ENCODE assay signal across 8 cellular contexts in genomic region chr5:176199803-176200399, GRCh38. TPM values are rescaled to one million over a fixed set of nuclear protein-coding genes. Genes with fewer than 3 reads are reported as not detected.
DNase-seq lines count a peak whose midpoint lies in the region; ATAC-seq and TF ChIP-seq lines count a peak whose summit lies in the region.
"Not testable (repeated sequence)": the region's sequence is repeated elsewhere in the genome, so short reads cannot be mapped to it uniquely, and the experiment has no call there.

No MANE protein-coding gene starts in this region.

- not testable (repeated sequence) for H3K36me3 ChIP-seq in GM23338 (ENCODE audit: insufficient read depth); endodermal cell (ENCODE audit: control insufficient read depth, insufficient read depth, low read length); neural cell (ENCODE audit: insufficient read depth, low read length)

- H4K20me1 ChIP-seq in GM23338 (replicated peaks; ENCODE audit: insufficient read depth); neural cell (ENCODE audit: insufficient read depth): not testable (repeated sequence)

- H3K27ac ChIP-seq in GM23338 (ENCODE audit: low read depth); endodermal cell (ENCODE audit: low read depth, low read length); neural cell (ENCODE audit: low read length): not testable (repeated sequence)

- not testable (repeated sequence) for TF ChIP-seq RAD21 in neural cell (conservative IDR thresholded peaks at IDR 0.05)

- H3K4me3 ChIP-seq in GM23338 (peak overlapping the region; percentile 64), endodermal cell (ENCODE audit: low read length) (peak overlapping the region; percentile 68), neural cell (ENCODE audit: low read length) (peak overlapping the region; percentile 63)

- H3K27me3 ChIP-seq in GM23338 (ENCODE audit: insufficient read depth) (peaks cover 53% of the 10 kb centered on the region), neural cell (ENCODE audit: insufficient read depth, low read depth, low read length) (peaks cover 28% of the 10 kb centered on the region)
- not testable (repeated sequence) for H3K27me3 ChIP-seq in endodermal cell (ENCODE audit: control insufficient read depth, insufficient read depth, low read length, poor library complexity, severe bottlenecking)

- H3K4me1 Mint-ChIP-seq in GM23338, result peaks cover 16% of the 10 kb centered on the region; the same call in 2 of the 3 replicates
- H3K4me1 Mint-ChIP-seq in activated CD4-positive, alpha-beta memory T cell treated with anti-CD3 and anti-CD28 coated beads for 36 hours (ENCODE audit: low read depth); activated naive CD8-positive, alpha-beta T cell (ENCODE audit: low read depth): not testable (repeated sequence)
- H3K4me1 Mint-ChIP-seq in endodermal cell, result peaks cover 20% of the 10 kb centered on the region
- peaks cover 30% of the 10 kb centered on the region for H3K4me1 Mint-ChIP-seq in stimulated activated naive CD8-positive, alpha-beta T cell treated with anti-CD3 and anti-CD28 coated beads, Interleukin-15, amount 100 ng/mL, for 72 hours

- not testable (repeated sequence) for H3K4me1 ChIP-seq in GM23338 (ENCODE audit: insufficient read depth); endodermal cell (ENCODE audit: control insufficient read depth, insufficient read depth, low read length)

- intact Hi-C loops in activated CD4-positive, alpha-beta memory T cell treated with anti-CD3 and anti-CD28 coated beads for 36 hours (cut with micrococcal nuclease); left colon (cut with DNase I, micrococcal nuclease): not testable (repeated sequence)

- CTCF ChIA-PET in activated CD4-positive, alpha-beta memory T cell treated with anti-CD3 and anti-CD28 coated beads for 36 hours (lab: Charles Lee), result not testable (repeated sequence)

- ATAC-seq in GM23338 (peak; percentile 55), left colon (peak; percentile 9)
- ATAC-seq in stimulated activated naive CD8-positive, alpha-beta T cell treated with anti-CD3 and anti-CD28 coated beads, Interleukin-15, amount 100 ng/mL, for 72 hours, result not testable (repeated sequence)

- POLR2A ChIA-PET in activated CD4-positive, alpha-beta memory T cell treated with anti-CD3 and anti-CD28 coated beads for 36 hours (lab: Charles Lee), result not testable (repeated sequence)

- H2AFZ ChIP-seq in GM23338; neural cell (ENCODE audit: low read depth, low read length): not testable (repeated sequence)

- DNase-seq in GM23338 (ENCODE audit: low spot score) (peak; percentile 14), NCI-H69 (lab: John Stamatoyannopoulos, UW) (peak; percentile 35), endodermal cell (peak; percentile 59)
- not testable (repeated sequence) for DNase-seq in activated CD4-positive, alpha-beta memory T cell treated with anti-CD3 and anti-CD28 coated beads for 36 hours; left colon; stimulated activated naive CD8-positive, alpha-beta T cell treated with anti-CD3 and anti-CD28 coated beads, Interleukin-15, amount 100 ng/mL, for 72 hours

- not testable (repeated sequence) for H3K9ac ChIP-seq in endodermal cell (ENCODE audit: extremely low read depth, low read length, poor library complexity, severe bottlenecking); neural cell (ENCODE audit: low read length)

- H3K9me2 ChIP-seq in GM23338 (ENCODE audit: insufficient read depth); neural cell (ENCODE audit: insufficient read depth, low read length): not testable (repeated sequence)

- H3K9me3 ChIP-seq in endodermal cell (ENCODE audit: control insufficient read depth, low read length); neural cell (ENCODE audit: low read length): not testable (repeated sequence)

- H3F3A ChIP-seq in GM23338 (replicated peaks; ENCODE audit: low read depth); neural cell (ENCODE audit: insufficient read depth, low read length, poor library complexity, severe bottlenecking): not testable (repeated sequence)

- peak overlapping the region; percentile 74 for H3K4me3 Mint-ChIP-seq in GM23338
- H3K4me3 Mint-ChIP-seq in activated CD4-positive, alpha-beta memory T cell treated with anti-CD3 and anti-CD28 coated beads for 36 hours, result peak overlapping the region; percentile 71
- peak overlapping the region; percentile 75 for H3K4me3 Mint-ChIP-seq in activated naive CD8-positive, alpha-beta T cell
- peak overlapping the region; percentile 69 for H3K4me3 Mint-ChIP-seq in endodermal cell
- H3K4me3 Mint-ChIP-seq in stimulated activated naive CD8-positive, alpha-beta T cell treated with anti-CD3 and anti-CD28 coated beads, Interleukin-15, amount 100 ng/mL, for 72 hours, result peak overlapping the region; percentile 64 to 73

- not testable (repeated sequence) for H3K27ac Mint-ChIP-seq in GM23338; activated CD4-positive, alpha-beta memory T cell treated with anti-CD3 and anti-CD28 coated beads for 36 hours; activated naive CD8-positive, alpha-beta T cell; endodermal cell; stimulated activated naive CD8-positive, alpha-beta T cell treated with anti-CD3 and anti-CD28 coated beads, Interleukin-15, amount 100 ng/mL, for 72 hours

- TF ChIP-seq CTCF in GM23338 (conservative IDR thresholded peaks at IDR 0.05; ENCODE audit: low read depth in 2 of 2); endodermal cell (conservative IDR thresholded peaks at IDR 0.05); neural cell (IDR thresholded peaks at IDR 0.05; ENCODE audit: poor library complexity, severe bottlenecking): not testable (repeated sequence)

- not testable (repeated sequence) for H3K36me3 Mint-ChIP-seq in GM23338 (ENCODE audit: low read depth); activated CD4-positive, alpha-beta memory T cell treated with anti-CD3 and anti-CD28 coated beads for 36 hours; activated naive CD8-positive, alpha-beta T cell; endodermal cell (ENCODE audit: low read depth)

- peaks cover 38% of the 10 kb centered on the region for H3K27me3 Mint-ChIP-seq in GM23338 (ENCODE audit: insufficient read depth, low read depth, poor library complexity)
- peaks cover 18% of the 10 kb centered on the region for H3K27me3 Mint-ChIP-seq in activated CD4-positive, alpha-beta memory T cell treated with anti-CD3 and anti-CD28 coated beads for 36 hours
- peaks cover 12% of the 10 kb centered on the region for H3K27me3 Mint-ChIP-seq in activated naive CD8-positive, alpha-beta T cell
- H3K27me3 Mint-ChIP-seq in endodermal cell (ENCODE audit: insufficient read depth), result peaks cover 28% of the 10 kb centered on the region
- H3K27me3 Mint-ChIP-seq in stimulated activated naive CD8-positive, alpha-beta T cell treated with anti-CD3 and anti-CD28 coated beads, Interleukin-15, amount 100 ng/mL, for 72 hours, result peaks cover 47% of the 10 kb centered on the region

- WGBS in endodermal cell (ENCODE audit: insufficient coverage in 1 of 2, insufficient read length in 1 of 2), 2 experiments, result 0 to 9% methylated on average over 2 to 6 of the region's 9 CpGs

- H3K79me2 ChIP-seq in GM23338 (replicated peaks; ENCODE audit: insufficient read depth); neural cell (replicated peaks; ENCODE audit: insufficient read depth, low read length): not testable (repeated sequence)

- peak overlapping the region; percentile 81; the same call in 1 of the 2 replicates for H3K4me2 ChIP-seq in GM23338
- not testable (repeated sequence) for H3K4me2 ChIP-seq in neural cell (ENCODE audit: low read length)

- TF ChIP-seq EP300 in neural cell (conservative IDR thresholded peaks at IDR 0.05; ENCODE audit: poor library complexity, severe bottlenecking), result not testable (repeated sequence)

- not testable (repeated sequence) for H3K9me3 Mint-ChIP-seq in GM23338; activated CD4-positive, alpha-beta memory T cell treated with anti-CD3 and anti-CD28 coated beads for 36 hours; activated naive CD8-positive, alpha-beta T cell (ENCODE audit: low read depth); endodermal cell; stimulated activated naive CD8-positive, alpha-beta T cell treated with anti-CD3 and anti-CD28 coated beads, Interleukin-15, amount 100 ng/mL, for 72 hours

RNA-seq across cellular contexts. Expression of gene SIMC1, which starts 38.3 kb away (rescaled TPM):
- total RNA-seq in GM23338 (2014; rRNA removed; shearing (Covaris generic)), result 8.2 and 14.6 TPM in 2 replicates
- polyA plus RNA-seq in GM23338 (2016; fragmentation: Nextera tagmentation; extraction: Ambion mirVana) (8.6 and 9.4 TPM in 2 replicates), neural cell (20.7 and 23.1 TPM in 2 replicates)
- 10 to 100 TPM; 24.4 to 26.8 TPM for total RNA-seq in activated CD4-positive, alpha-beta memory T cell treated with anti-CD3 and anti-CD28 coated beads for 36 hours
- total RNA-seq in endodermal cell (10 to 100 TPM; 23.5 to 35.8 TPM), left colon (10 to 100 TPM; 22.5 to 28.7 TPM)
- polyA plus RNA-seq in endodermal cell (2013, experiment 1 of 2), result 37.2 TPM
- 36.2 TPM for polyA plus RNA-seq in endodermal cell (2013, experiment 2 of 2)
- 19.5 and 25.1 TPM in 2 replicates for polyA minus RNA-seq in neural cell
